Comparison of ENCODE assay signal across 8 cellular contexts in the genomic region with DNA sequence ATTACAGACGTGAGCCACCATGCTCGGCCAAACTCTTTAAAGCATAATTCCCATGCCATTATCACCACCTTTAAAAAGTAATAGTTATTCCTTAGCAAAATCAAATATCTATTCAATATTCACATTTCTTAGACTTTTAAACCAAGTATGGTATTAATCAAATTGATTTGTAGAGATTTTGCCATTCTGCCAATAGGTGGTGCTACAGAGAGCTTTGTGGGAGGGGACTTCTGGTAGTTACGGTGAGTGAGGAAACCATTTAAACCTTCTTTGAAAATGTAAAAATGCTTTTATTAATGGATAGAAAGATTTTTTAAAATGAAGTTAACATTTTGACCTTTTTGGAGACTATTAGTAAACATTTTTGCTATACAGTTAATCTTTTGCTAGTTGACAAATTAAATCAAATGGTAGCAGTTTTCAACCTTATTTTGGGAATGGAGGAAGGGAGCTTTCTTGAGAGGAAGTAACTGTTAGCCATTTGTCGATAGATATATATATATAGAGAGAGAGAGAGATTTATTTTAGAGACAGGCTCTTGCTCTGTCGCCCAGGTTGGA. TPM values are rescaled to one million over a fixed set of nuclear protein-coding genes. Genes with fewer than 3 reads are reported as not detected.
DNase-seq lines count a peak whose midpoint lies in the region; ATAC-seq, FAIRE-seq and TF ChIP-seq lines count a peak whose summit lies in the region.

No MANE protein-coding gene starts in this region.

- no peaks in the 10 kb centered on the region for H4K20me1 ChIP-seq in DND-41 (ENCODE audit: insufficient read depth, low read length)

- peak overlapping the region; percentile 74 for H3K27ac Mint-ChIP-seq in T-helper 17 cell

- H3K4me3 Mint-ChIP-seq in T-helper 17 cell = no peak overlapping the region

- H3K9me3 ChIP-seq in DND-41 (ENCODE audit: insufficient read depth, low read length, severe bottlenecking) (no peaks in the 10 kb centered on the region), T-helper 17 cell (ENCODE audit: control insufficient read depth, low read length, poor library complexity, severe bottlenecking) (no peaks in the 10 kb centered on the region)

- H3K4me3 ChIP-seq in DND-41 (ENCODE audit: low read depth in 1 of 2, low read length in 2 of 2) = no peak overlapping the region

- H2AFZ ChIP-seq in DND-41 (ENCODE audit: low read depth, low read length) = no peak overlapping the region

- no peaks in the 10 kb centered on the region for H3K4me1 ChIP-seq in DND-41 (ENCODE audit: insufficient read depth, low read length)

- peaks cover 76% of the 10 kb centered on the region for H3K36me3 ChIP-seq in DND-41 (ENCODE audit: insufficient read depth, low read length)

- ATAC-seq in DND-41 (ENCODE audit: insufficient read depth, low read depth) (peak; percentile 62), HG03159 (IDR thresholded peaks at IDR 0.05; ENCODE audit: unreplicated experiment) (peak; percentile 82), T-helper 17 cell (peak; percentile 90)

- no peak overlapping the region for H3K27ac ChIP-seq in 22Rv1
- H3K27ac ChIP-seq in DND-41 (ENCODE audit: low read length) = no peak overlapping the region

- H3K27me3 Mint-ChIP-seq in T-helper 17 cell = no peaks in the 10 kb centered on the region

- peaks cover 6% of the 10 kb centered on the region for H3K4me1 Mint-ChIP-seq in T-helper 17 cell

- H3K4me2 ChIP-seq in DND-41 (ENCODE audit: insufficient read depth, low read length) = no peak overlapping the region

- H3K36me3 Mint-ChIP-seq in T-helper 17 cell (ENCODE audit: low read depth) = no peaks in the 10 kb centered on the region

- H3K27me3 ChIP-seq in DND-41 (ENCODE audit: insufficient read depth, low read length, poor library complexity) = no peaks in the 10 kb centered on the region

- 0 out of 2 replicates have a peak, but pooled peaks cover 3% of the 10 kb centered on the region for H3K79me2 ChIP-seq in DND-41 (ENCODE audit: insufficient read depth, low read length)

- no peak for FAIRE-seq in urothelium cell line (lab: Jason Lieb, UNC)

- TF ChIP-seq CTCF in 22Rv1 (IDR thresholded peaks at IDR 0.05) = peak; percentile 98
- TF ChIP-seq CTCF in DND-41 (IDR thresholded peaks at IDR 0.05; ENCODE audit: borderline replicate concordance, extremely low read depth, low read length, poor library complexity, severe bottlenecking) = peak; percentile 63

- DNase-seq in DND-41 (no peak), T-helper 17 cell (no peak), germinal center (ENCODE audit: low spot score) (peak; percentile 59), urothelium cell line (ENCODE audit: low spot score) (peak; percentile 29), NCI-H774 (lab: John Stamatoyannopoulos, UW) (no peak)
- DNase-seq in activated effector memory CD4-positive, alpha-beta T cell treated with anti-CD3 and anti-CD28 coated beads, Interleukin-2, amount 50 U/mL, for 16 hours = no peak

- H3K9ac ChIP-seq in DND-41 (ENCODE audit: low read depth, low read length) = no peak overlapping the region

RNA-seq across cellular contexts. Expression of gene IARS2, which starts 19.3 kb away (rescaled TPM):
- 10 to 100 TPM; 29.8 to 32.6 TPM for total RNA-seq in T-helper 17 cell

RNA-seq across cellular contexts. Expression of gene BPNT1, which starts 23.6 kb away (rescaled TPM):
- total RNA-seq in T-helper 17 cell = 1 to 10 TPM; 6.0 to 9.4 TPM

Comparison
In these comparisons a context has a peak if more than half of its experiments do, and no peak if none do; other contexts are left out.
1. DNase-seq: peak in germinal center (single experiment) and urothelium cell line (single experiment); none in DND-41 (single experiment), T-helper 17 cell (0 of 3), NCI-H774 (single experiment) and activated effector memory CD4-positive, alpha-beta T cell treated with anti-CD3 and anti-CD28 coated beads, Interleukin-2, amount 50 U/mL, for 16 hours (single experiment).
2. Peak in every context shown above with its lines, with median percentiles within 50 percentile points of each other: ATAC-seq.